In genomic region chr20:35085477-35086225, GRCh38 we compare ENCODE assay signal across 17 cellular contexts. TPM values are rescaled to one million over a fixed set of nuclear protein-coding genes. Genes with fewer than 3 reads are reported as not detected.
A peak's percentile ranks its signal among the peaks of the same experiment; 100 is the strongest.
DNase-seq lines count a peak whose midpoint lies in the region; ATAC-seq and TF ChIP-seq lines count a peak whose summit lies in the region.
"Had no signal": no experiment of that assay in that cellular context is flagged by ENCODE, and none has a peak within 500 bp of the region (broad histone marks: within the 10 kb centered on the region; RNA-seq: fewer than 3 reads in every experiment).

No MANE protein-coding gene starts in this region.

- no peaks in the 10 kb centered on the region for H3K27me3 ChIP-seq in CD4-positive, CD25-positive, alpha-beta regulatory T cell (ENCODE audit: control insufficient read depth, insufficient read depth, low read length)
- H3K27me3 ChIP-seq in HL-60 (ENCODE audit: insufficient read depth, poor library complexity, severe bottlenecking) = no peaks in the 10 kb centered on the region
- H3K27me3 ChIP-seq: BE2C, breast epithelium had no signal

- CTCF ChIA-PET in T-cell (lab: Charles Lee) = interaction anchor here (0.6 kb wide), 2 partner anchors 11 to 1539 kb away, joined by 3 to 4 read pairs; no protein-coding TSS in a partner anchor

- no peaks in the 10 kb centered on the region for H3K9me3 Mint-ChIP-seq in CD4-positive, CD25-positive, alpha-beta regulatory T cell
- H3K9me3 Mint-ChIP-seq in T-cell (no peaks in the 10 kb centered on the region), chondrocyte (ENCODE audit: low read depth) (no peaks in the 10 kb centered on the region)
- H3K9me3 Mint-ChIP-seq: WTC11 had no signal

- no peak for TF ChIP-seq CTCF in HL-60 (IDR thresholded peaks at IDR 0.05; ENCODE audit: insufficient read depth, low read length)
- TF ChIP-seq CTCF in chondrocyte (IDR thresholded peaks at IDR 0.05) = no peak

- H3K4me1 ChIP-seq in CD4-positive, CD25-positive, alpha-beta regulatory T cell (ENCODE audit: control insufficient read depth, insufficient read depth, low read length, poor library complexity, severe bottlenecking) = peaks cover 51% of the 10 kb centered on the region
- H3K4me1 ChIP-seq: BE2C had no signal

- peak overlapping the region in 2 of 3 donors; percentile 51 to 82 for H3K27ac Mint-ChIP-seq in CD4-positive, CD25-positive, alpha-beta regulatory T cell
- H3K27ac Mint-ChIP-seq in T-cell (no peak overlapping the region), chondrocyte (ENCODE audit: unreplicated experiment) (peak overlapping the region; percentile 12)

- peaks cover 9% of the 10 kb centered on the region for H3K36me3 ChIP-seq in CD4-positive, CD25-positive, alpha-beta regulatory T cell (ENCODE audit: control insufficient read depth, insufficient read depth, low read length)
- H3K36me3 ChIP-seq: BE2C, breast epithelium, thoracic aorta had no signal

- peaks cover 11 to 74% (median 50%) of the 10 kb centered on the region in 4 donors for H3K4me1 Mint-ChIP-seq in CD4-positive, CD25-positive, alpha-beta regulatory T cell
- H3K4me1 Mint-ChIP-seq in T-cell (peaks cover 64 to 69% (median 68%) of the 10 kb centered on the region in 3 donors), chondrocyte (ENCODE audit: low read depth) (peaks cover 44% of the 10 kb centered on the region)

- H3K27me3 Mint-ChIP-seq in CD4-positive, CD25-positive, alpha-beta regulatory T cell = peaks cover 5% of the 10 kb centered on the region
- no peaks in the 10 kb centered on the region for H3K27me3 Mint-ChIP-seq in T-cell
- no peaks in the 10 kb centered on the region for H3K27me3 Mint-ChIP-seq in chondrocyte (ENCODE audit: low read depth)

- ATAC-seq in CD4-positive, CD25-positive, alpha-beta regulatory T cell (ENCODE audit: low read depth in 2 of 2) = peak; percentile 73
- peak in 3 of 4 experiments; percentile 64 to 83 (median 64) for ATAC-seq in T-cell (replicated peaks in 1 of 4)
- no peak for ATAC-seq in GM18867 (IDR thresholded peaks at IDR 0.05; ENCODE audit: unreplicated experiment)
- ATAC-seq: SK-N-SH treated with all-trans-retinoic acid at 6 μM for 48 hours, WTC11 had no signal

- no peak overlapping the region for H3K27ac ChIP-seq in CD4-positive, CD25-positive, alpha-beta regulatory T cell (ENCODE audit: insufficient read depth, low read length, poor library complexity, severe bottlenecking)
- peak overlapping the region; percentile 75 for H3K27ac ChIP-seq in HL-60 (replicated peaks)
- H3K27ac ChIP-seq: thoracic aorta had no signal

- no peaks in the 10 kb centered on the region for H3K9me3 ChIP-seq in CD4-positive, CD25-positive, alpha-beta regulatory T cell (ENCODE audit: control insufficient read depth in 2 of 2, low read length in 2 of 2)
- H3K9me3 ChIP-seq: BE2C, breast epithelium, thoracic aorta had no signal

- DNase-seq in CD4-positive, CD25-positive, alpha-beta regulatory T cell = peak in 1 of 3 donors; percentile 39
- DNase-seq in HL-60 (ENCODE audit: low read depth in 1 of 2, low spot score in 1 of 2) (peak; percentile 39 to 49), T-cell (peak in 1 of 34 experiments; percentile 21), chondrocyte (ENCODE audit: low spot score) (no peak), RPMI8226 (no peak), NCI-H2081 (lab: John Stamatoyannopoulos, UW) (no peak), HCEC 1CT (no peak)
- DNase-seq: BE2C, DMS79, foreskin melanocyte, NCI-H1092 treated with DMSO at 0.1 percent for 48 hours had no signal

- H3K4me3 Mint-ChIP-seq in CD4-positive, CD25-positive, alpha-beta regulatory T cell = peak overlapping the region in 2 of 4 donors; percentile 41 to 51
- H3K4me3 Mint-ChIP-seq in T-cell (no peak overlapping the region), chondrocyte (ENCODE audit: unreplicated experiment) (no peak overlapping the region)
- H3K4me3 Mint-ChIP-seq: WTC11 had no signal

- H3K36me3 Mint-ChIP-seq in CD4-positive, CD25-positive, alpha-beta regulatory T cell = peaks cover 13% of the 10 kb centered on the region
- peaks cover 10% of the 10 kb centered on the region for H3K36me3 Mint-ChIP-seq in T-cell
- H3K36me3 Mint-ChIP-seq in chondrocyte (ENCODE audit: low read depth) = peaks cover 4% of the 10 kb centered on the region

- no peak overlapping the region for H3K4me3 ChIP-seq in CD4-positive, CD25-positive, alpha-beta regulatory T cell (ENCODE audit: low read depth, low read length)
- H3K4me3 ChIP-seq in HL-60 (replicated peaks; ENCODE audit: insufficient read depth, low read length) = no peak overlapping the region
- H3K4me3 ChIP-seq: breast epithelium, lung, thoracic aorta had no signal

- POLR2A ChIA-PET in T-cell (lab: Charles Lee) = no interaction called here

RNA-seq across cellular contexts. Expression of gene TRPC4AP, which starts 7.0 kb away (rescaled TPM):
- total RNA-seq in CD4-positive, CD25-positive, alpha-beta regulatory T cell = 76.4 TPM
- 10 to 100 TPM; 58.7 to 73.2 (median 60.8) TPM for polyA plus RNA-seq in CD4-positive, CD25-positive, alpha-beta regulatory T cell
- total RNA-seq in T-cell (10 to 100 TPM; 56.3 to 65.5 (median 63.5) TPM), chondrocyte (83.4 to 118 TPM (median 112 TPM) in 3 replicates)

Comparison
In these comparisons a context has a peak if more than half of its experiments do, and no peak if none do; other contexts are left out.
1. DNase-seq: peak in HL-60 (2 of 2); none in chondrocyte (single experiment), RPMI8226 (single experiment), NCI-H2081 (0 of 2) and HCEC 1CT (single experiment).
2. H3K27ac Mint-ChIP-seq: peak in CD4-positive, CD25-positive, alpha-beta regulatory T cell (2 of 3) and chondrocyte (single experiment); none in T-cell (0 of 2).